In genomic region chr1:2930016-2930815, GRCh38 we compare ENCODE assay signal across 22 cellular contexts.
A peak's percentile ranks its signal among the peaks of the same experiment; 100 is the strongest.
DNase-seq lines count a peak whose midpoint lies in the region; ATAC-seq, FAIRE-seq and TF ChIP-seq lines count a peak whose summit lies in the region.
"Had no signal": no experiment of that assay in that cellular context is flagged by ENCODE, and none has a peak within 500 bp of the region (broad histone marks: within the 10 kb centered on the region; RNA-seq: fewer than 3 reads in every experiment).

No MANE protein-coding gene starts in this region.

- intact Hi-C loops in HepG2 (cut with micrococcal nuclease; ENCODE audit: unreplicated experiment) (no loop called here), right lobe of liver (cut with DNase I) (no loop called here), ovary (cut with DNase I) (no loop called here)

- H3K4me2 ChIP-seq in HepG2 (ENCODE audit: low read depth, low read length): no peak overlapping the region
- no peak overlapping the region for H3K4me2 ChIP-seq in neuronal stem cell (ENCODE audit: insufficient read depth, low read length, poor library complexity, severe bottlenecking)
- H3K4me2 ChIP-seq: A549 had no signal

- TF ChIP-seq RAD21 in HepG2 (CRISPR knock-in tag; IDR thresholded peaks at IDR 0.05): no peak

- no peak overlapping the region for H2BK15ac ChIP-seq in neuronal stem cell (ENCODE audit: low read length)

- H3K4me3 ChIP-seq in HepG2 (replicated peaks in 1 of 3; ENCODE audit: insufficient read depth in 1 of 3, low read depth in 2 of 3, low read length in 3 of 3) (no peak overlapping the region), right lobe of liver (no peak overlapping the region), neuronal stem cell (ENCODE audit: low read length in 2 of 2) (no peak overlapping the region), ovary (no peak overlapping the region)
- H3K4me3 ChIP-seq: A549; BLaER1 treated with 17β-estradiol and CSF1 and Interleukin-3, amounts not matched to agents 10 nM and 100 nM had no signal

- H3K79me1 ChIP-seq in neuronal stem cell (ENCODE audit: low read depth, low read length): no peaks in the 10 kb centered on the region

- no peaks in the 10 kb centered on the region for H3K79me2 ChIP-seq in HepG2 (ENCODE audit: insufficient read depth, low read length)

- H3K4ac ChIP-seq in neuronal stem cell (ENCODE audit: low read length): no peak overlapping the region

- no peak overlapping the region for H2BK5ac ChIP-seq in neuronal stem cell (ENCODE audit: low read length)

- no peak overlapping the region for H2AFZ ChIP-seq in HepG2 (ENCODE audit: low read length)
- H2AFZ ChIP-seq in neuronal stem cell (ENCODE audit: low read length): no peak overlapping the region

- ATAC-seq in HepG2 (no peak), right lobe of liver (no peak)
- ATAC-seq: A549; CD8-positive, alpha-beta T cell had no signal

- WGBS in HepG2 (ENCODE audit: low lambda C conversion rate): 48% methylated on average over 13 of the region's 41 CpGs
- 62% methylated on average over 13 of the region's 41 CpGs for WGBS in right lobe of liver (ENCODE audit: insufficient coverage, low coverage, low lambda C conversion rate, missing lambda C conversion rate)
- no CpG with 5 or more reads among the region's 41 CpGs for WGBS in neuronal stem cell (ENCODE audit: extremely low coverage in 2 of 2, insufficient read length in 2 of 2, insufficient replicate concordance in 1 of 2), 2 donors
- WGBS in ovary, 3 donors: 66 to 72% (median 71%) methylated on average over 41 of the region's 41 CpGs

- no peaks in the 10 kb centered on the region for H3K27me3 Mint-ChIP-seq in activated naive CD4-positive, alpha-beta T cell treated with anti-CD3 and anti-CD28 coated beads, Interleukin-2, amount 50 U/mL, for 24 hours
- no peaks in the 10 kb centered on the region for H3K27me3 Mint-ChIP-seq in activated naive CD4-positive, alpha-beta T cell treated with anti-CD3 and anti-CD28 coated beads, Interleukin-2, amount 10 ng/mL, durations not matched to agents 7 days and 5 days
- H3K27me3 Mint-ChIP-seq: B cell; CD4-positive, alpha-beta T cell had no signal

- H3K27ac ChIP-seq in HepG2 (ENCODE audit: extremely low read length, insufficient read depth, low read length): no peak overlapping the region
- no peak overlapping the region for H3K27ac ChIP-seq in right lobe of liver
- H3K27ac ChIP-seq in neuronal stem cell (replicated peaks; ENCODE audit: low read length): no peak overlapping the region
- H3K27ac ChIP-seq in ovary: no peak overlapping the region
- H3K27ac ChIP-seq: 22Rv1; A549; BLaER1 treated with 17β-estradiol and CSF1 and Interleukin-3, amounts not matched to agents 10 nM and 100 nM; C4-2B had no signal

- H4K91ac ChIP-seq in neuronal stem cell (ENCODE audit: low read depth, low read length, poor library complexity): no peak overlapping the region

- no peak for DNase-seq in activated naive CD4-positive, alpha-beta T cell treated with anti-CD3 and anti-CD28 coated beads, Interleukin-2, amount 10 ng/mL, durations not matched to agents 7 days and 5 days
- DNase-seq in HepG2 (ENCODE audit: low spot score): no peak
- no peak for DNase-seq in right lobe of liver
- DNase-seq in neuronal stem cell (ENCODE audit: low spot score): no peak
- no peak for DNase-seq in ovary
- DNase-seq: AML-193; Caco-2; Calu3; CD4-positive, alpha-beta T cell; CD8-positive, alpha-beta T cell; DMS79 treated with DMSO at 0.1 percent for 48 hours; GF-D8 had no signal

- H3K27ac Mint-ChIP-seq in activated naive CD4-positive, alpha-beta T cell treated with anti-CD3 and anti-CD28 coated beads, Interleukin-2, amount 50 U/mL, for 24 hours: peak overlapping the region; percentile 89
- H3K27ac Mint-ChIP-seq in activated naive CD4-positive, alpha-beta T cell treated with anti-CD3 and anti-CD28 coated beads, Interleukin-2, amount 10 ng/mL, durations not matched to agents 7 days and 5 days: no peak overlapping the region
- H3K27ac Mint-ChIP-seq: B cell; CD4-positive, alpha-beta T cell; CD8-positive, alpha-beta T cell had no signal

- no peak overlapping the region for H3K18ac ChIP-seq in neuronal stem cell (ENCODE audit: low read length)

- H3K36me3 Mint-ChIP-seq in activated naive CD4-positive, alpha-beta T cell treated with anti-CD3 and anti-CD28 coated beads, Interleukin-2, amount 50 U/mL, for 24 hours: no peaks in the 10 kb centered on the region
- no peaks in the 10 kb centered on the region for H3K36me3 Mint-ChIP-seq in activated naive CD4-positive, alpha-beta T cell treated with anti-CD3 and anti-CD28 coated beads, Interleukin-2, amount 10 ng/mL, durations not matched to agents 7 days and 5 days
- H3K36me3 Mint-ChIP-seq: CD8-positive, alpha-beta T cell had no signal

- no peak overlapping the region for H2BK120ac ChIP-seq in neuronal stem cell (ENCODE audit: low read depth, low read length)

- H3K4me1 ChIP-seq in HepG2 (ENCODE audit: insufficient read depth, low read length): no peaks in the 10 kb centered on the region
- H3K4me1 ChIP-seq in right lobe of liver: no peaks in the 10 kb centered on the region
- H3K4me1 ChIP-seq in neuronal stem cell (ENCODE audit: control insufficient read depth in 2 of 2, insufficient read depth in 1 of 2, low read depth in 1 of 2, low read length in 2 of 2): no peaks in the 10 kb centered on the region
- no peaks in the 10 kb centered on the region for H3K4me1 ChIP-seq in ovary (ENCODE audit: insufficient read depth)
- H3K4me1 ChIP-seq: A549, Caco-2 had no signal

- BruUV-seq in HepG2 (replicated peaks; lab: Mats Ljungman, UMichigan): no TSS peak

- H3K23ac ChIP-seq in neuronal stem cell (ENCODE audit: low read depth, low read length, poor library complexity): peak overlapping the region; percentile 25

- no peak overlapping the region for H3K4me3 Mint-ChIP-seq in activated naive CD4-positive, alpha-beta T cell treated with anti-CD3 and anti-CD28 coated beads, Interleukin-2, amount 50 U/mL, for 24 hours
- H3K4me3 Mint-ChIP-seq in activated naive CD4-positive, alpha-beta T cell treated with anti-CD3 and anti-CD28 coated beads, Interleukin-2, amount 10 ng/mL, durations not matched to agents 7 days and 5 days: no peak overlapping the region
- H3K4me3 Mint-ChIP-seq: B cell; CD4-positive, alpha-beta T cell; CD8-positive, alpha-beta T cell had no signal

- POLR2A ChIA-PET in HepG2 (lab: Yijun Ruan, JAX): no interaction called here

- CTCF ChIA-PET in activated naive CD4-positive, alpha-beta T cell treated with anti-CD3 and anti-CD28 coated beads, Interleukin-2, amount 10 ng/mL, durations not matched to agents 7 days and 5 days (lab: Charles Lee): no interaction called here
- CTCF ChIA-PET in HepG2 (lab: Yijun Ruan, JAX; ENCODE audit: low intra/inter-chr PET ratio, low total read pairs): no interaction called here

- in situ Hi-C loops in HepG2 (cut with HindIII; ENCODE audit: extremely low pct_ligation_motif_present, low pct_unique_long_range_greater_than_20kb): no loop called here

- H3K14ac ChIP-seq in neuronal stem cell (ENCODE audit: low read length): no peak overlapping the region

- no peak for TF ChIP-seq POLR2A in HepG2 (IDR thresholded peaks at IDR 0.05; ENCODE audit: insufficient read depth in 1 of 2, low read depth in 2 of 2, low read length in 2 of 2)
- no peak for TF ChIP-seq POLR2A in right lobe of liver (IDR thresholded peaks at IDR 0.05)
- TF ChIP-seq POLR2A in ovary (IDR thresholded peaks at IDR 0.05): no peak

- H3K9me3 ChIP-seq in HepG2 (ENCODE audit: low read length) (no peaks in the 10 kb centered on the region), right lobe of liver (no peaks in the 10 kb centered on the region), neuronal stem cell (replicated peaks in 1 of 2; ENCODE audit: control insufficient read depth in 2 of 2, insufficient read depth in 1 of 2, low read depth in 1 of 2, low read length in 2 of 2) (peaks cover 0 to 2% of the 10 kb centered on the region in 2 donors), ovary (no peaks in the 10 kb centered on the region)
- H3K9me3 ChIP-seq: A549; BLaER1 treated with 17β-estradiol and CSF1 and Interleukin-3, amounts not matched to agents 10 nM and 100 nM; Caco-2 had no signal

- peak overlapping the region; percentile 35 for H2AK5ac ChIP-seq in neuronal stem cell (ENCODE audit: low read depth, low read length)

- H3K36me3 ChIP-seq in HepG2 (replicated peaks in 1 of 2; ENCODE audit: control insufficient read depth in 1 of 2, insufficient read depth in 2 of 2, low read length in 2 of 2): no peaks in the 10 kb centered on the region
- no peaks in the 10 kb centered on the region for H3K36me3 ChIP-seq in right lobe of liver
- no peaks in the 10 kb centered on the region for H3K36me3 ChIP-seq in neuronal stem cell (replicated peaks in 1 of 2; ENCODE audit: control insufficient read depth in 2 of 2, insufficient read depth in 2 of 2, low read length in 2 of 2)
- H3K36me3 ChIP-seq in ovary: no peaks in the 10 kb centered on the region
- H3K36me3 ChIP-seq: BLaER1 treated with 17β-estradiol and CSF1 and Interleukin-3, amounts not matched to agents 10 nM and 100 nM had no signal

- H2BK12ac ChIP-seq in neuronal stem cell (ENCODE audit: low read length): no peak overlapping the region

- no peak for FAIRE-seq in HepG2 (lab: Jason Lieb, UNC)
- FAIRE-seq: A549, D721Med, G401.6, GM12891, GM19239 had no signal

- peaks cover 3% of the 10 kb centered on the region; the same call in 1 of the 2 replicates for H4K20me1 ChIP-seq in HepG2 (ENCODE audit: insufficient read depth, low read length)

- H3K27me3 ChIP-seq in HepG2 (ENCODE audit: control insufficient read depth in 1 of 2, insufficient read depth in 2 of 2, low read length in 2 of 2) (peaks cover 19 to 91% of the 10 kb centered on the region in 2 experiments), right lobe of liver (no peaks in the 10 kb centered on the region), neuronal stem cell (ENCODE audit: control insufficient read depth in 3 of 3, insufficient read depth in 3 of 3, low read depth in 1 of 3, low read length in 3 of 3) (peaks cover 0 to 96% (median 0%) of the 10 kb centered on the region in 3 experiments), ovary (no peaks in the 10 kb centered on the region)

- H3K4me1 Mint-ChIP-seq in activated naive CD4-positive, alpha-beta T cell treated with anti-CD3 and anti-CD28 coated beads, Interleukin-2, amount 50 U/mL, for 24 hours: no peaks in the 10 kb centered on the region
- no peaks in the 10 kb centered on the region for H3K4me1 Mint-ChIP-seq in activated naive CD4-positive, alpha-beta T cell treated with anti-CD3 and anti-CD28 coated beads, Interleukin-2, amount 10 ng/mL, durations not matched to agents 7 days and 5 days
- H3K4me1 Mint-ChIP-seq: B cell had no signal

- TF ChIP-seq EP300 in HepG2 (IDR thresholded peaks at IDR 0.05; ENCODE audit: low read depth in 2 of 2, low read length in 2 of 2) (no peak), HepG2 (CRISPR knock-in tag; IDR thresholded peaks at IDR 0.05; ENCODE audit: borderline replicate concordance) (no peak), ovary (IDR thresholded peaks at IDR 0.05) (no peak)

- H3K9ac ChIP-seq in HepG2 (ENCODE audit: insufficient read depth, low read depth, low read length) (no peak overlapping the region), neuronal stem cell (ENCODE audit: low read depth, low read length, poor library complexity) (peak overlapping the region; percentile 77)
- H3K9ac ChIP-seq: BLaER1 treated with 17β-estradiol and CSF1 and Interleukin-3, amounts not matched to agents 10 nM and 100 nM had no signal

- no peaks in the 10 kb centered on the region for H3K9me3 Mint-ChIP-seq in activated naive CD4-positive, alpha-beta T cell treated with anti-CD3 and anti-CD28 coated beads, Interleukin-2, amount 50 U/mL, for 24 hours
- no peaks in the 10 kb centered on the region for H3K9me3 Mint-ChIP-seq in activated naive CD4-positive, alpha-beta T cell treated with anti-CD3 and anti-CD28 coated beads, Interleukin-2, amount 10 ng/mL, durations not matched to agents 7 days and 5 days
- H3K9me3 Mint-ChIP-seq: CD4-positive, alpha-beta T cell; CD8-positive, alpha-beta T cell had no signal

- H4K8ac ChIP-seq in neuronal stem cell (ENCODE audit: low read depth, low read length): no peak overlapping the region

- TF ChIP-seq CTCF in HepG2 (CRISPR knock-in tag; IDR thresholded peaks at IDR 0.05): no peak
- TF ChIP-seq CTCF in right lobe of liver (IDR thresholded peaks at IDR 0.05): no peak
- no peak for TF ChIP-seq CTCF in ovary (IDR thresholded peaks at IDR 0.05)
